In the genomic region with DNA sequence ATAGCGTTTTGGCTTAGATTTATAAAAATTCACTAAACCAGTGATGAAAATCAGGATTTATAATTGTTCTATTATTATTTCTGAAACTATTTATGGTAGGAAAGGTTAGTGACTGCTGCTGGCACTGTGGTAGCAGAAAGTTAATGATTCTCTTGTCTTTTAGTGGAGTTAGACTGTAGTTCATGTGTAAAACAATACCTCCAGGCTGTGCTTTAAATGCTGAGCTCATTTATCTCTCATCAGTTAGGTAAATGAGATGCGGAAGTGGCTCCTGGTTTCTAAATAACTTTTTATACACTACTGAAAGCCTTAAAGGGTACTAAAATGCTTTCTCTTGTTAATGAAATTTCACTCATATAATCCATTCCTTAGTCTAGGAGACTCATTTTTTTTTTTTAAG, we compare ENCODE assay signal across 24 cellular contexts.
DNase-seq lines count a peak whose midpoint lies in the region; ATAC-seq, FAIRE-seq and TF ChIP-seq lines count a peak whose summit lies in the region.
"Had no signal": no experiment of that assay in that cellular context is flagged by ENCODE, and none has a peak within 500 bp of the region (broad histone marks: within the 10 kb centered on the region; RNA-seq: fewer than 3 reads in every experiment).

No MANE protein-coding gene starts in this region.

- DNase-seq in RCC 7860 (ENCODE audit: low spot score) (peak; percentile 25), hepatocyte (ENCODE audit: low spot score) (peak; percentile 19), pancreas (no peak), SKM-1 treated with dmso at 0.1 percent for 144 hours (lab: John Stamatoyannopoulos, UW; ENCODE audit: unreplicated experiment) (no peak), NCI-H345 treated with DMSO at 0.1 percent for 48 hours (lab: John Stamatoyannopoulos, UW; ENCODE audit: unreplicated experiment) (no peak)
- DNase-seq in activated CD8-positive, alpha-beta T cell treated with anti-CD3 and anti-CD28 coated beads, Interleukin-2, amount 10 ng/mL, durations not matched to agents 7 days and 5 days, result no peak
- DNase-seq: activated CD4-positive, alpha-beta T cell treated with anti-CD3 and anti-CD28 coated beads for 48 hours; activated CD8-positive, alpha-beta memory T cell treated with anti-CD3 and anti-CD28 coated beads, Interleukin-2, amount 10 ng/mL, durations not matched to agents 7 days and 5 days; activated naive CD4-positive, alpha-beta T cell; activated T-cell treated with anti-CD3 and anti-CD28 coated beads, Interleukin-2, amount 50 U/mL, for 72 hours; glutamatergic neuron; IMR-90; left lung; NCI-H1105; NCI-H187 treated with DMSO at 0.1 percent for 48 hours; NCI-H69; psoas muscle; stimulated activated naive CD4-positive, alpha-beta T cell treated with Interleukin-2 at 50 U/mL for 16 hours; T-helper 2 cell had no signal

- no peak overlapping the region for H3K4me3 Mint-ChIP-seq in activated CD8-positive, alpha-beta T cell treated with anti-CD3 and anti-CD28 coated beads, Interleukin-2, amount 10 ng/mL, durations not matched to agents 7 days and 5 days
- H3K4me3 Mint-ChIP-seq: activated CD8-positive, alpha-beta memory T cell treated with anti-CD3 and anti-CD28 coated beads, Interleukin-2, amount 10 ng/mL, durations not matched to agents 7 days and 5 days; activated T-cell treated with anti-CD3 and anti-CD28 coated beads, Interleukin-2, amount 50 U/mL, for 72 hours; CD14-positive monocyte had no signal

- ATAC-seq in pancreas, result peak; percentile 60 to 91 (median 85)
- ATAC-seq in activated CD8-positive, alpha-beta T cell treated with anti-CD3 and anti-CD28 coated beads, Interleukin-2, amount 10 ng/mL, durations not matched to agents 7 days and 5 days, result no peak
- ATAC-seq: activated CD8-positive, alpha-beta memory T cell treated with anti-CD3 and anti-CD28 coated beads, Interleukin-2, amount 10 ng/mL, durations not matched to agents 7 days and 5 days; activated T-cell treated with anti-CD3 and anti-CD28 coated beads, Interleukin-2, amount 50 U/mL, for 72 hours; left lung; psoas muscle had no signal

- WGBS in hepatocyte (ENCODE audit: low lambda C conversion rate, missing lambda C conversion rate), result 24% methylated on average over 2 of the region's 2 CpGs
- 15 to 16% methylated on average over 2 of the region's 2 CpGs for WGBS in pancreas, 2 donors

- no peaks in the 10 kb centered on the region for H4K20me1 ChIP-seq in hepatocyte (ENCODE audit: insufficient read depth, poor library complexity, severe bottlenecking)

- H3K27ac ChIP-seq in HUES6 (ENCODE audit: low read depth, low read length), result peak overlapping the region; percentile 79; the same call in 1 of the 2 replicates
- H3K27ac ChIP-seq in hepatocyte, result no peak overlapping the region
- H3K27ac ChIP-seq in pancreas, result peak overlapping the region in 1 of 4 donors; percentile 47
- H3K27ac ChIP-seq: HL-60, left lung, psoas muscle, RWPE1 had no signal

- no peaks in the 10 kb centered on the region for H3K36me3 Mint-ChIP-seq in activated CD8-positive, alpha-beta T cell treated with anti-CD3 and anti-CD28 coated beads, Interleukin-2, amount 10 ng/mL, durations not matched to agents 7 days and 5 days (ENCODE audit: low read depth)
- H3K36me3 Mint-ChIP-seq: activated CD8-positive, alpha-beta memory T cell treated with anti-CD3 and anti-CD28 coated beads, Interleukin-2, amount 10 ng/mL, durations not matched to agents 7 days and 5 days; CD14-positive monocyte had no signal

- no peak overlapping the region for H3K9ac ChIP-seq in HUES6 (ENCODE audit: low read length)

- no peaks in the 10 kb centered on the region for H3K9me3 ChIP-seq in HUES6 (ENCODE audit: control insufficient read depth, insufficient read depth, low read depth, low read length)
- H3K9me3 ChIP-seq in hepatocyte (ENCODE audit: low read depth), result no peaks in the 10 kb centered on the region
- no peaks in the 10 kb centered on the region for H3K9me3 ChIP-seq in pancreas
- H3K9me3 ChIP-seq: left lung, psoas muscle had no signal

- H3K27me3 Mint-ChIP-seq in activated CD8-positive, alpha-beta T cell treated with anti-CD3 and anti-CD28 coated beads, Interleukin-2, amount 10 ng/mL, durations not matched to agents 7 days and 5 days (ENCODE audit: low read depth), result no peaks in the 10 kb centered on the region
- H3K27me3 Mint-ChIP-seq: activated CD8-positive, alpha-beta memory T cell treated with anti-CD3 and anti-CD28 coated beads, Interleukin-2, amount 10 ng/mL, durations not matched to agents 7 days and 5 days had no signal

- intact Hi-C loops in pancreas (cut with DNase I), result no loop called here

- H3K4me1 ChIP-seq in HUES6 (ENCODE audit: control insufficient read depth, insufficient read depth, low read length) (peaks cover 77% of the 10 kb centered on the region), hepatocyte (ENCODE audit: insufficient read depth) (no peaks in the 10 kb centered on the region), pancreas (peaks cover 0 to 3% (median 0%) of the 10 kb centered on the region in 3 donors)
- H3K4me1 ChIP-seq: left lung, psoas muscle had no signal

- H3K27me3 ChIP-seq in HUES6 (ENCODE audit: control insufficient read depth, insufficient read depth, low read length), result no peaks in the 10 kb centered on the region
- no peaks in the 10 kb centered on the region for H3K27me3 ChIP-seq in hepatocyte
- H3K27me3 ChIP-seq in pancreas, result no peaks in the 10 kb centered on the region
- H3K27me3 ChIP-seq: left lung had no signal

- no peaks in the 10 kb centered on the region for H3K9me2 ChIP-seq in hepatocyte (replicated peaks; ENCODE audit: insufficient read depth)

- POLR2A ChIA-PET in activated CD8-positive, alpha-beta T cell treated with anti-CD3 and anti-CD28 coated beads, Interleukin-2, amount 10 ng/mL, durations not matched to agents 7 days and 5 days (lab: Charles Lee), result no interaction called here

- CTCF ChIA-PET in activated CD8-positive, alpha-beta T cell treated with anti-CD3 and anti-CD28 coated beads, Interleukin-2, amount 10 ng/mL, durations not matched to agents 7 days and 5 days (lab: Charles Lee), result no interaction called here

- H2AFZ ChIP-seq in hepatocyte, result no peak overlapping the region

- H3K4me3 ChIP-seq in HUES6 (ENCODE audit: low read depth, low read length) (peak overlapping the region; percentile 47; the same call in 1 of the 2 replicates), hepatocyte (no peak overlapping the region), pancreas (no peak overlapping the region)
- H3K4me3 ChIP-seq: left lung, psoas muscle had no signal

- peak overlapping the region; percentile 15 for H3K4me2 ChIP-seq in hepatocyte

- no peak overlapping the region for H3K27ac Mint-ChIP-seq in activated CD8-positive, alpha-beta T cell treated with anti-CD3 and anti-CD28 coated beads, Interleukin-2, amount 10 ng/mL, durations not matched to agents 7 days and 5 days
- H3K27ac Mint-ChIP-seq: activated CD8-positive, alpha-beta memory T cell treated with anti-CD3 and anti-CD28 coated beads, Interleukin-2, amount 10 ng/mL, durations not matched to agents 7 days and 5 days; activated T-cell treated with anti-CD3 and anti-CD28 coated beads, Interleukin-2, amount 50 U/mL, for 72 hours; CD14-positive monocyte had no signal

- H3K36me3 ChIP-seq in HUES6 (ENCODE audit: control insufficient read depth, insufficient read depth, low read length), result peaks cover 70% of the 10 kb centered on the region
- H3K36me3 ChIP-seq in hepatocyte (replicated peaks; ENCODE audit: insufficient read depth, low read depth), result no peaks in the 10 kb centered on the region
- no peaks in the 10 kb centered on the region for H3K36me3 ChIP-seq in pancreas
- H3K36me3 ChIP-seq: left lung had no signal

- no peaks in the 10 kb centered on the region for H3K9me3 Mint-ChIP-seq in activated CD8-positive, alpha-beta T cell treated with anti-CD3 and anti-CD28 coated beads, Interleukin-2, amount 10 ng/mL, durations not matched to agents 7 days and 5 days (ENCODE audit: insufficient read depth)

- H3K79me2 ChIP-seq in hepatocyte, result no peaks in the 10 kb centered on the region

- peak; percentile 84 for FAIRE-seq in RCC 7860 (lab: Jason Lieb, UNC)
- FAIRE-seq in pancreas (lab: Jason Lieb, UNC), result no peak
- FAIRE-seq: urothelium cell line had no signal

- TF ChIP-seq CTCF in hepatocyte (IDR thresholded peaks at IDR 0.05; ENCODE audit: poor library complexity) (no peak), pancreas (IDR thresholded peaks at IDR 0.05) (no peak)

- no peaks in the 10 kb centered on the region for H3K4me1 Mint-ChIP-seq in activated CD8-positive, alpha-beta T cell treated with anti-CD3 and anti-CD28 coated beads, Interleukin-2, amount 10 ng/mL, durations not matched to agents 7 days and 5 days (ENCODE audit: low read depth)
- H3K4me1 Mint-ChIP-seq: activated CD8-positive, alpha-beta memory T cell treated with anti-CD3 and anti-CD28 coated beads, Interleukin-2, amount 10 ng/mL, durations not matched to agents 7 days and 5 days; CD14-positive monocyte had no signal

Comparison
In these comparisons a context has a peak if more than half of its experiments do, and no peak if none do; other contexts are left out.
1. DNase-seq: peak in RCC 7860 (single experiment) and hepatocyte (single experiment); none in pancreas (0 of 6), activated CD8-positive, alpha-beta T cell treated with anti-CD3 and anti-CD28 coated beads, Interleukin-2, amount 10 ng/mL, durations not matched to agents 7 days and 5 days (single experiment), SKM-1 treated with dmso at 0.1 percent for 144 hours (single experiment) and NCI-H345 treated with DMSO at 0.1 percent for 48 hours (single experiment).